8 cellular contexts compared by ENCODE assay signal in the genomic region with DNA sequence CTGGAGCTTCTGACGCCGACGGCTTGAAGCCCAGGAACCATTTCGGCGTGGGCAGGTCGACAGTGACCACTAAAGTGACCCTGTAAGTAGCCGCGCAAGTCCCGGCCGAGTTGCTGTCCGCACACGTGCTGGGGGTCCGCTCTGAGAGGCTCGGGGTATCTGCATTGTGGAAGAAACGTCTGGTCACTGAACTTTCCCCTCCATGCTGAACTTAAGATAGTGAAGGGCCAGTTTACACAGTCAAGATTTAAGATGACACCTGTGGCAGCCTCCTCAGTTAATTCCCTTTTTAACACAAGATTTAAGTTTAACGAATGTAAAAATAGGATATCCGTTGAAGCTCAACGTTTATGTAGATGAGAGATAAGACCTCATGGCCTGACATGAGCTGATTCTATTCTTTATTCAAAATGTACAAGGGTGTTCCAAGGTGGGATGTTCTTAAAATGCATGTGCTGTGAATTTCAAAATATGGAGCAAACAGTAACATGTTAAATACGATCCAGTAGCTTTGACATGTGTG.
DNase-seq lines count a peak whose midpoint lies in the region; ATAC-seq and TF ChIP-seq lines count a peak whose summit lies in the region.

No MANE protein-coding gene starts in this region.

- H3K27me3 ChIP-seq in MG63 (peaks cover 14% of the 10 kb centered on the region), endocrine pancreas (ENCODE audit: control insufficient read depth, insufficient read depth, low read length) (peaks cover 8% of the 10 kb centered on the region), ovary (no peaks in the 10 kb centered on the region)

- 12 to 15% (median 15%) methylated on average over 19 of the region's 19 CpGs for WGBS in ovary, 3 donors

- no peak for TF ChIP-seq EP300 in ovary (IDR thresholded peaks at IDR 0.05)

- DNase-seq in GDM1 (lab: John Stamatoyannopoulos, UW): peak; percentile 4
- no peak for DNase-seq in MG63
- DNase-seq in ovary: no peak
- DNase-seq in posterior vena cava (ENCODE audit: low spot score): no peak
- no peak for DNase-seq in NCI-H1092 (lab: John Stamatoyannopoulos, UW)

- TF ChIP-seq POLR2A in ovary (IDR thresholded peaks at IDR 0.05): no peak

- peak overlapping the region; percentile 34 to 69 for H3K27ac ChIP-seq in ovary

- ATAC-seq in GM18520 (IDR thresholded peaks at IDR 0.05; ENCODE audit: unreplicated experiment): no peak
- ATAC-seq in HG03280 (IDR thresholded peaks at IDR 0.05; ENCODE audit: unreplicated experiment): no peak

- intact Hi-C loops in ovary (cut with DNase I): no loop called here
- intact Hi-C loops in posterior vena cava (cut with DNase I): loop anchor here in 1 of 2 donors (5.0 kb wide), 1 partner anchor 141 kb away; no protein-coding TSS in a partner anchor

- peak overlapping the region; percentile 61 for H3K9ac ChIP-seq in endocrine pancreas (ENCODE audit: control insufficient read depth, insufficient read depth, low read length)

- H3K9me3 ChIP-seq in MG63: no peaks in the 10 kb centered on the region
- no peaks in the 10 kb centered on the region for H3K9me3 ChIP-seq in endocrine pancreas (ENCODE audit: control insufficient read depth, low read length)
- H3K9me3 ChIP-seq in ovary: no peaks in the 10 kb centered on the region

- H3K4me3 ChIP-seq in MG63 (peak overlapping the region; percentile 57; the same call in 1 of the 2 replicates), endocrine pancreas (ENCODE audit: control insufficient read depth, insufficient read depth, low read length) (peak overlapping the region; percentile 14), ovary (peak overlapping the region; percentile 81)

- TF ChIP-seq CTCF in ovary (IDR thresholded peaks at IDR 0.05): no peak

- H3K36me3 ChIP-seq in MG63: no peaks in the 10 kb centered on the region
- H3K36me3 ChIP-seq in endocrine pancreas (ENCODE audit: control insufficient read depth, insufficient read depth, low read length): no peaks in the 10 kb centered on the region
- H3K36me3 ChIP-seq in ovary: no peaks in the 10 kb centered on the region

- H3K4me1 ChIP-seq in endocrine pancreas (ENCODE audit: control insufficient read depth, insufficient read depth, low read length) (peaks cover 6% of the 10 kb centered on the region), ovary (ENCODE audit: insufficient read depth) (no peaks in the 10 kb centered on the region)

Comparison
In these comparisons a context has a peak if more than half of its experiments do, and no peak if none do; other contexts are left out.
1. H3K4me3 ChIP-seq: peak in every context shown above with its lines; median percentile 81 in ovary; 57 in MG63; 14 in endocrine pancreas.